ENCODE assay signal across 17 cellular contexts in the genomic region with DNA sequence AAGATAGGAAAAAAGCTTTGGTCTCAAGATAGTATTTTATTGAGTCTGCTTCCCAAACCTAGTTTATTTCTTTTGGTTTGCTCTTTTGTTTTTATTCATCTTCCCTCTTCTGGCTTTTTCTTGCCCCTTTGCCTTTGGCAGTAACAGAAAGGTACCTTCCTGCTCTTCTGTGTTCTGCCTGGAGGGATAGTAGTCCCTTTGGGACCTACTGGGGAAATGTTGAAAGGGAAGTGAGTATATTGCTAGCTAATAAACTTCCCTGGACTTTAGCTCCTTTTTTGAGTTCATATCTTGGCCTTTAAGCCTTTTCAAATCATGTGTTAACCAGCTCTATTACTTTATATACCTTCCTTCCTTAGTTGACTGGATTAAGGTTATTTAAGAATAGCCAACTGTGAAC. TPM values are rescaled to one million over a fixed set of nuclear protein-coding genes. Genes with fewer than 3 reads are reported as not detected.
DNase-seq lines count a peak whose midpoint lies in the region; ATAC-seq, FAIRE-seq and TF ChIP-seq lines count a peak whose summit lies in the region.
"Had no signal": no experiment of that assay in that cellular context is flagged by ENCODE, and none has a peak within 500 bp of the region (broad histone marks: within the 10 kb centered on the region; RNA-seq: fewer than 3 reads in every experiment).

No MANE protein-coding gene starts in this region.

- H3K9me3 ChIP-seq in IMR-90 (ENCODE audit: control insufficient read depth, insufficient read depth, low read length) (no peaks in the 10 kb centered on the region), GM12878 (replicated peaks; ENCODE audit: control insufficient read depth, insufficient read depth, low read length) (no peaks in the 10 kb centered on the region)
- H3K9me3 ChIP-seq in CD4-positive, alpha-beta T cell (ENCODE audit: control insufficient read depth, low read length) = no peaks in the 10 kb centered on the region
- H3K9me3 ChIP-seq: esophagus muscularis mucosa, tibial nerve had no signal

- peak overlapping the region; percentile 58; the same call in 1 of the 2 replicates for H3K4ac ChIP-seq in IMR-90 (ENCODE audit: low read depth, low read length)

- H3K36me3 Mint-ChIP-seq in nephron progenitor cell (ENCODE audit: low read depth) = peaks cover 36% of the 10 kb centered on the region
- H3K36me3 Mint-ChIP-seq in CD4-positive, alpha-beta T cell (ENCODE audit: low read depth) = peaks cover 7% of the 10 kb centered on the region
- H3K36me3 Mint-ChIP-seq in stimulated activated effector memory CD8-positive, alpha-beta T cell treated with anti-CD3 and anti-CD28 coated beads, Interleukin-12 subunit alpha, Interleukin-12 subunit beta, amount 100 ng/mL, for 72 hours = peaks cover 5% of the 10 kb centered on the region

- dilution Hi-C loops in IMR-90 (cut with HindIII; ENCODE audit: low sequenced_read_pairs, unreplicated experiment) = no loop called here

- H2AFZ ChIP-seq in IMR-90 (replicated peaks; ENCODE audit: low read length, poor library complexity) = no peak overlapping the region
- no peak overlapping the region; the same call in 1 of the 2 replicates for H2AFZ ChIP-seq in GM12878 (ENCODE audit: control insufficient read depth, low read depth, low read length)

- SMC1A ChIA-PET in GM12878 (lab: Charles Lee; ENCODE audit: uncharacterized antibody, unreplicated experiment) = interaction anchor here (1.0 to 3.4 kb wide), 11 partner anchors 10 to 284 kb away, joined by 3 to 14 read pairs (median 6); partner anchors contain the start of gene EVI2A

- H3K4me1 ChIP-seq in IMR-90 (ENCODE audit: control insufficient read depth, insufficient read depth, low read length) (peaks cover 13% of the 10 kb centered on the region; the same call in 1 of the 2 replicates), GM12878 (ENCODE audit: control insufficient read depth, insufficient read depth, low read length) (peaks cover 29% of the 10 kb centered on the region)

- H2BK20ac ChIP-seq in IMR-90 (ENCODE audit: low read depth, low read length) = peak overlapping the region; percentile 38

- no peak for TF ChIP-seq POLR2A in IMR-90 (IDR thresholded peaks at IDR 0.05; ENCODE audit: low read depth, low read length)
- TF ChIP-seq POLR2A in GM12878 (IDR thresholded peaks at IDR 0.05; ENCODE audit: low read depth, low read length) = no peak

- no peak overlapping the region for H2AK9ac ChIP-seq in IMR-90 (replicated peaks; ENCODE audit: low read depth, low read length, poor library complexity)

- H3K27me3 ChIP-seq in IMR-90 (ENCODE audit: control insufficient read depth, insufficient read depth, low read length) (no peaks in the 10 kb centered on the region), GM12878 (replicated peaks in 1 of 2; ENCODE audit: control insufficient read depth in 2 of 2, insufficient read depth in 2 of 2, low read length in 1 of 2) (no peaks in the 10 kb centered on the region)
- no peaks in the 10 kb centered on the region for H3K27me3 ChIP-seq in CD4-positive, alpha-beta T cell (ENCODE audit: control insufficient read depth, insufficient read depth, low read length)
- H3K27me3 ChIP-seq: esophagus muscularis mucosa, tibial nerve had no signal

- peak; percentile 16 for DNase-seq in ACHN
- DNase-seq in IMR-90 = no peak
- peak; percentile 9 for DNase-seq in GM12878 (ENCODE audit: low read depth, low spot score)
- no peak for DNase-seq in nephron progenitor cell
- DNase-seq in CD4-positive, alpha-beta T cell = no peak
- DNase-seq in activated CD4-positive, alpha-beta T cell treated with anti-CD3 and anti-CD28 coated beads, Interleukin-2, amount 50 U/mL, for 4 hours = no peak
- no peak for DNase-seq in stimulated activated effector memory CD8-positive, alpha-beta T cell treated with anti-CD3 and anti-CD28 coated beads, Interleukin-12 subunit alpha, Interleukin-12 subunit beta, amount 100 ng/mL, for 72 hours (ENCODE audit: low spot score in 2 of 2)
- no peak for DNase-seq in hepatic stellate cell (ENCODE audit: low spot score)
- DNase-seq: activated B cell treated with CpG ODN at 0.5 μM for 24 hours, activated gamma-delta T cell treated with Interleukin-2 at 50 U/mL for 16 hours, Calu3, left cardiac atrium, NCI-H1436 treated with DMSO at 0.1 percent for 48 hours, NCI-H446 had no signal

- H4K5ac ChIP-seq in IMR-90 (ENCODE audit: low read depth, low read length) = peak overlapping the region; percentile 73; the same call in 1 of the 2 replicates

- H3K9me1 ChIP-seq in IMR-90 (ENCODE audit: insufficient read depth, low read length) = peaks cover 2% of the 10 kb centered on the region; the same call in 1 of the 2 replicates

- no peak for TF ChIP-seq EP300 in GM12878 (IDR thresholded peaks at IDR 0.05; ENCODE audit: borderline replicate concordance in 1 of 2, control insufficient read depth in 1 of 2, low read depth in 2 of 2, low read length in 2 of 2)

- no peak for ATAC-seq in IMR-90 (ENCODE audit: low read depth)
- ATAC-seq in GM12878 = peak; percentile 44
- ATAC-seq in CD4-positive, alpha-beta T cell (ENCODE audit: poor library complexity) = no peak
- ATAC-seq in stimulated activated effector memory CD8-positive, alpha-beta T cell treated with anti-CD3 and anti-CD28 coated beads, Interleukin-12 subunit alpha, Interleukin-12 subunit beta, amount 100 ng/mL, for 72 hours = no peak
- ATAC-seq: left cardiac atrium had no signal

- in situ Hi-C loops in ACHN (cut with HindIII; ENCODE audit: low pct_ligation_motif_present, low pct_unique_long_range_greater_than_20kb, low sequenced_read_pairs) = loop anchor here (25.0 kb wide), 1 partner anchor 111 kb away; no protein-coding TSS in a partner anchor
- in situ Hi-C loops in IMR-90 (cut with MboI; ENCODE audit: low sequenced_read_pairs) = no loop called here
- in situ Hi-C loops in GM12878 (cut with MboI) = no loop called here

- no peaks in the 10 kb centered on the region for H3K9me3 Mint-ChIP-seq in nephron progenitor cell
- no peaks in the 10 kb centered on the region for H3K9me3 Mint-ChIP-seq in CD4-positive, alpha-beta T cell
- no peaks in the 10 kb centered on the region for H3K9me3 Mint-ChIP-seq in stimulated activated effector memory CD8-positive, alpha-beta T cell treated with anti-CD3 and anti-CD28 coated beads, Interleukin-12 subunit alpha, Interleukin-12 subunit beta, amount 100 ng/mL, for 72 hours
- H3K9me3 Mint-ChIP-seq: activated B cell treated with CpG ODN at 0.5 μM for 24 hours had no signal

- peak overlapping the region; percentile 53 for H3K23ac ChIP-seq in IMR-90 (ENCODE audit: low read depth, low read length)

- H2BK15ac ChIP-seq in IMR-90 (ENCODE audit: low read depth, low read length) = peak overlapping the region; percentile 36; the same call in 1 of the 3 replicates

- peaks cover 6 to 19% of the 10 kb centered on the region in 2 experiments for H3K79me1 ChIP-seq in IMR-90 (ENCODE audit: low read depth in 1 of 2, low read length in 2 of 2)

- BruUV-seq in IMR-90 (replicated peaks; lab: Mats Ljungman, UMichigan) = no TSS peak
- no TSS peak for BruUV-seq in GM12878 (replicated peaks; lab: Mats Ljungman, UMichigan)

- H3K4me3 ChIP-seq in IMR-90 (ENCODE audit: insufficient read depth, low read depth, low read length) = no peak overlapping the region
- no peak overlapping the region for H3K4me3 ChIP-seq in GM12878
- H3K4me3 ChIP-seq: esophagus muscularis mucosa, tibial nerve had no signal

- no peak overlapping the region for H3K9ac ChIP-seq in IMR-90 (ENCODE audit: low read depth, low read length)
- H3K9ac ChIP-seq in GM12878 (ENCODE audit: control insufficient read depth, insufficient read depth, low read length) = peak overlapping the region; percentile 42

- H2AK5ac ChIP-seq in IMR-90 (ENCODE audit: low read depth, low read length) = peak overlapping the region; percentile 87

- H3K27ac ChIP-seq in IMR-90 (ENCODE audit: insufficient read depth, low read length) (no peak overlapping the region), GM12878 (ENCODE audit: control insufficient read depth, insufficient read depth) (peak overlapping the region; percentile 85)
- no peak overlapping the region for H3K27ac ChIP-seq in CD4-positive, alpha-beta T cell (ENCODE audit: low read depth, low read length)
- H3K27ac ChIP-seq: esophagus muscularis mucosa had no signal

- no peak for FAIRE-seq in GM12878 (lab: Jason Lieb, UNC)
- FAIRE-seq: H1 had no signal

- H3K4me1 Mint-ChIP-seq in nephron progenitor cell = peaks cover 12% of the 10 kb centered on the region
- no peaks in the 10 kb centered on the region for H3K4me1 Mint-ChIP-seq in CD4-positive, alpha-beta T cell (ENCODE audit: low read depth)
- H3K4me1 Mint-ChIP-seq in stimulated activated effector memory CD8-positive, alpha-beta T cell treated with anti-CD3 and anti-CD28 coated beads, Interleukin-12 subunit alpha, Interleukin-12 subunit beta, amount 100 ng/mL, for 72 hours = peaks cover 5% of the 10 kb centered on the region

- H3K27ac Mint-ChIP-seq in nephron progenitor cell = peak overlapping the region; percentile 27
- H3K27ac Mint-ChIP-seq in CD4-positive, alpha-beta T cell = no peak overlapping the region
- no peak overlapping the region for H3K27ac Mint-ChIP-seq in stimulated activated effector memory CD8-positive, alpha-beta T cell treated with anti-CD3 and anti-CD28 coated beads, Interleukin-12 subunit alpha, Interleukin-12 subunit beta, amount 100 ng/mL, for 72 hours
- H3K27ac Mint-ChIP-seq: activated B cell treated with CpG ODN at 0.5 μM for 24 hours had no signal

- peak overlapping the region; percentile 96; the same call in 1 of the 2 replicates for H3K18ac ChIP-seq in IMR-90 (ENCODE audit: low read depth, low read length)

- peak overlapping the region; percentile 73 for H3K14ac ChIP-seq in IMR-90 (replicated peaks; ENCODE audit: low read depth, low read length)

- RAD21 ChIA-PET in GM12878 (lab: Charles Lee; ENCODE audit: unreplicated experiment) = interaction anchor here (0.6 to 2.6 kb wide), 11 partner anchors 13 to 1444 kb away, joined by 3 to 22 read pairs (median 4); partner anchors contain the start of gene EVI2B

- H4K20me1 ChIP-seq in IMR-90 (ENCODE audit: insufficient read depth, low read length) (0 out of 2 replicates have a peak, but pooled peaks cover 6% of the 10 kb centered on the region), GM12878 (ENCODE audit: control insufficient read depth, insufficient read depth) (no peaks in the 10 kb centered on the region)

- H2BK5ac ChIP-seq in IMR-90 (ENCODE audit: low read depth, low read length, poor library complexity, severe bottlenecking) = peak overlapping the region; percentile 89

- no peaks in the 10 kb centered on the region for H3K27me3 Mint-ChIP-seq in nephron progenitor cell (ENCODE audit: low read depth, poor library complexity)
- H3K27me3 Mint-ChIP-seq in CD4-positive, alpha-beta T cell = no peaks in the 10 kb centered on the region
- H3K27me3 Mint-ChIP-seq: activated B cell treated with CpG ODN at 0.5 μM for 24 hours had no signal

- H3K4me2 ChIP-seq in IMR-90 (ENCODE audit: low read depth, low read length) (no peak overlapping the region; the same call in 1 of the 2 replicates), GM12878 (ENCODE audit: control insufficient read depth, insufficient read depth) (peak overlapping the region; percentile 62)

- H3K56ac ChIP-seq in IMR-90 (ENCODE audit: extremely low read depth, insufficient read depth, low read length) = no peak overlapping the region

- H3K36me3 ChIP-seq in IMR-90 (ENCODE audit: control insufficient read depth, insufficient read depth, low read length) = peaks cover 2% of the 10 kb centered on the region
- H3K36me3 ChIP-seq in GM12878 (ENCODE audit: control insufficient read depth in 2 of 2, insufficient read depth in 2 of 2, low read length in 1 of 2) = peaks cover 0 to 4% of the 10 kb centered on the region in 2 experiments; a peak in 1 of 4 replicates

- no peaks in the 10 kb centered on the region for H3K79me2 ChIP-seq in GM12878 (ENCODE audit: control insufficient read depth, insufficient read depth, low read length)

- POLR2A ChIA-PET in IMR-90 (lab: Charles Lee; ENCODE audit: unreplicated experiment) = no interaction called here
- POLR2A ChIA-PET in GM12878 (lab: Charles Lee) = interaction anchor here (1.2 to 1.8 kb wide), 4 partner anchors 9 to 121 kb away, joined by 3 to 6 read pairs (median 4); no protein-coding TSS in a partner anchor
- POLR2A ChIA-PET in CD4-positive, alpha-beta T cell (lab: Charles Lee) = interaction anchor here (0.5 kb wide), 1 partner anchor 67 kb away, joined by 3 read pairs; no protein-coding TSS in a partner anchor

- peak overlapping the region; percentile 57 for H4K91ac ChIP-seq in IMR-90 (ENCODE audit: insufficient read depth, low read depth, low read length)

- peak overlapping the region; percentile 68 for H2BK120ac ChIP-seq in IMR-90 (ENCODE audit: low read depth, low read length)

- CTCF ChIA-PET in IMR-90 (lab: Yijun Ruan, JAX) (interaction anchor here (1.0 to 1.7 kb wide), 3 partner anchors 16 to 121 kb away, joined by 3 read pairs; no protein-coding TSS in a partner anchor), GM12878 (lab: Yijun Ruan, JAX) (interaction anchor here (0.9 to 3.6 kb wide), 7 partner anchors 13 to 236 kb away, joined by 3 to 19 read pairs (median 3); no protein-coding TSS in a partner anchor)
- CTCF ChIA-PET in CD4-positive, alpha-beta T cell (lab: Charles Lee) = no interaction called here

- H3K4me3 Mint-ChIP-seq in nephron progenitor cell = no peak overlapping the region
- H3K4me3 Mint-ChIP-seq in CD4-positive, alpha-beta T cell = no peak overlapping the region
- no peak overlapping the region for H3K4me3 Mint-ChIP-seq in stimulated activated effector memory CD8-positive, alpha-beta T cell treated with anti-CD3 and anti-CD28 coated beads, Interleukin-12 subunit alpha, Interleukin-12 subunit beta, amount 100 ng/mL, for 72 hours
- H3K4me3 Mint-ChIP-seq: activated B cell treated with CpG ODN at 0.5 μM for 24 hours had no signal

- TF ChIP-seq RAD21 in IMR-90 (IDR thresholded peaks at IDR 0.05; ENCODE audit: low read length) (no peak), GM12878 (IDR thresholded peaks at IDR 0.05; ENCODE audit: insufficient read depth, low read depth, low read length) (no peak)

- H4K8ac ChIP-seq in IMR-90 (ENCODE audit: low read depth in 2 of 2, low read length in 2 of 2) = peak overlapping the region; percentile 12 to 51; a peak in 2 of 4 replicates

- intact Hi-C loops in IMR-90 (cut with micrococcal nuclease) = loop anchor here (5.0 kb wide), 1 partner anchor 121 kb away; no protein-coding TSS in a partner anchor
- intact Hi-C loops in GM12878 (cut with micrococcal nuclease; ENCODE audit: unreplicated experiment) = no loop called here
- intact Hi-C loops in CD4-positive, alpha-beta T cell (cut with DNase I, micrococcal nuclease) = no loop called here

- TF ChIP-seq CTCF in IMR-90 (conservative IDR thresholded peaks at IDR 0.05; ENCODE audit: low read depth, low read length) (no peak), GM12878 (IDR thresholded peaks at IDR 0.05 in 2 of 3, conservative IDR thresholded peaks at IDR 0.05 in 1 of 3; ENCODE audit: control insufficient read depth in 2 of 3, extremely low read depth in 1 of 3, insufficient read depth in 1 of 3, low read depth in 3 of 3, low read length in 3 of 3) (no peak), nephron progenitor cell (IDR thresholded peaks at IDR 0.05) (no peak)
- no peak for TF ChIP-seq CTCF in CD4-positive, alpha-beta T cell (IDR thresholded peaks at IDR 0.05)

RNA-seq across cellular contexts. Expression of gene OMG, which starts 46.0 kb away (rescaled TPM):
- 0.18 TPM in 1 of 2 replicates, not detected in the other for total RNA-seq in IMR-90 (2012; rRNA removed)
- polyA plus RNA-seq in IMR-90 (2012; rRNA removed) = not detected in 2 replicates
- polyA plus RNA-seq in IMR-90 (2012; cell fraction: cytosol; rRNA removed) = 0.13 TPM in 1 of 2 replicates, not detected in the other
- not detected in 2 replicates for polyA plus RNA-seq in IMR-90 (2012; cell fraction: nucleus; rRNA removed; ENCODE audit: low replicate concordance)
- total RNA-seq in GM12878 (2013; cell fraction: nucleolus; rRNA removed) = 0.51 and 0.54 TPM in 2 replicates
- 0.23 and 0.27 TPM in 2 replicates for total RNA-seq in GM12878 (2014; rRNA removed)
- 0.09 TPM in 2 replicates for total RNA-seq in GM12878 (2014; rRNA removed; fragmentation: Illumina TruSeq; extraction: Trizol)
- total RNA-seq in GM12878 (2021) = 0.18 TPM in 1 of 2 replicates, not detected in the other
- polyA plus RNA-seq in GM12878 (2011; ENCODE audit: low read depth) = 0.54 TPM
- polyA plus RNA-seq in GM12878 (2011; rRNA removed) = 0.30 and 0.40 TPM in 2 replicates
- 0.09 and 0.13 TPM in 2 replicates for polyA plus RNA-seq in GM12878 (2011; cell fraction: cytosol; rRNA removed)
- 0.58 and 0.72 TPM in 2 replicates for polyA plus RNA-seq in GM12878 (2011; cell fraction: nucleus; rRNA removed)
- 0.83 and 0.86 TPM in 2 replicates for polyA plus RNA-seq in GM12878 (2012)
- polyA plus RNA-seq in GM12878 (2014; fragmentation: Illumina TruSeq; extraction: Trizol) = 0.17 and 0.37 TPM in 2 replicates
- polyA plus RNA-seq in GM12878 (2014; fragmentation: Nextera tagmentation; extraction: Ambion mirVana) = under 1 TPM; 0.20 to 0.53 TPM
- 0.14 and 0.37 TPM in 2 replicates for polyA plus RNA-seq in GM12878 (2014; rRNA removed)
- polyA plus RNA-seq in GM12878 (2016; fragmentation: Nextera tagmentation; extraction: Ambion mirVana) = under 1 TPM; 0.55 to 0.96 TPM
- polyA minus RNA-seq in GM12878 (2011; rRNA and poly(A)+ RNA removed) = 0.15 and 0.22 TPM in 2 replicates
- polyA minus RNA-seq in GM12878 (2011; cell fraction: cytosol; rRNA and poly(A)+ RNA removed) = not detected in 2 replicates
- polyA minus RNA-seq in GM12878 (2011; cell fraction: nucleus; rRNA and poly(A)+ RNA removed) = 0.36 and 0.48 TPM in 2 replicates
- total RNA-seq in CD4-positive, alpha-beta T cell = under 1 TPM; 0.44 to 0.47 TPM
- total RNA-seq: Calu3, H1, tibial nerve had no signal
- polyA plus RNA-seq: H1 had no signal

Comparison
In these comparisons a context has a peak if more than half of its experiments do, and no peak if none do; other contexts are left out.
1. DNase-seq: peak in ACHN (single experiment) and GM12878 (single experiment); none in IMR-90 (single experiment), nephron progenitor cell (single experiment), CD4-positive, alpha-beta T cell (0 of 10), activated CD4-positive, alpha-beta T cell treated with anti-CD3 and anti-CD28 coated beads, Interleukin-2, amount 50 U/mL, for 4 hours (0 of 2), stimulated activated effector memory CD8-positive, alpha-beta T cell treated with anti-CD3 and anti-CD28 coated beads, Interleukin-12 subunit alpha, Interleukin-12 subunit beta, amount 100 ng/mL, for 72 hours (0 of 2) and hepatic stellate cell (single experiment).